1 cellular context compared by ENCODE assay signal in the genomic region with DNA sequence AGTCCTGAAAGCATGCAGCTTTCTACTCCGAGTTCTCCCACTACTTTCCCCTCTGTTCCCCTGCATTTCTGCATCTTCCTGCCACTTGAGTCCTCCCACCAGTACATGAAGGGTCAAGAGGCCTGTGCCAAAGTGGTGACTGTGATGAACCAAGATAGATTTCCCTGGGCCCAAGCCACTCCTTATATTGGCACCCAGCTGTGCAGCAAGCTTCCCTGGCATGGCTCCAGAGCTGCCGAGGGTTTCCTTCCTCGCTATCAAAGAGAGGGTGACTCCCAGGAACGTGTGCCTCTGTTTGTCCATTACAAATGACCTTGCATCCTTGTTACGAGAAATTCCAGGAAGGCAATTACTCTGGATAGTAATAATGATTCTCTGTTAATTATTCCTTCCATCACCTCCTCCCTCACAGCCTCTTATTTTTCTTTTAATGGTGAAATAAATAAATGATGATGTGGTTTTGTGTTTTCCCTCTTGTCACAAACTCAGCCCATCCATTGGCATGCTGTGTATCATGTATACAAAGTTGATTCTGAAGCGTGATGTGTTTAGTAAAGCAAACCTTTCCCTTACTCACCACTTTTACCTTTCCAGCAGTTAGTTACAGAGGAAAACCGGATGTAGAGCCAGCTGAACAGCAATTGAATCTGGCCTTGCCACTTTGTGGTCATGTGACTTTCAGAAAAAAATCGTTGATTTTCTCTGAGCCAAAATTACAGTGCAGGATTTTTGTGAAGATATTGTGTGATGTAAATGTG.
A peak's percentile ranks its signal among the peaks of the same experiment; 100 is the strongest.
TF ChIP-seq lines count a peak whose summit lies in the region.

No MANE protein-coding gene starts in this region.

TF ChIP-seq in HEK293, 187 proteins besides CTCF, POLR2A, EP300 and RAD21 (continued from another document):
- TF ChIP-seq, protein P1, sequence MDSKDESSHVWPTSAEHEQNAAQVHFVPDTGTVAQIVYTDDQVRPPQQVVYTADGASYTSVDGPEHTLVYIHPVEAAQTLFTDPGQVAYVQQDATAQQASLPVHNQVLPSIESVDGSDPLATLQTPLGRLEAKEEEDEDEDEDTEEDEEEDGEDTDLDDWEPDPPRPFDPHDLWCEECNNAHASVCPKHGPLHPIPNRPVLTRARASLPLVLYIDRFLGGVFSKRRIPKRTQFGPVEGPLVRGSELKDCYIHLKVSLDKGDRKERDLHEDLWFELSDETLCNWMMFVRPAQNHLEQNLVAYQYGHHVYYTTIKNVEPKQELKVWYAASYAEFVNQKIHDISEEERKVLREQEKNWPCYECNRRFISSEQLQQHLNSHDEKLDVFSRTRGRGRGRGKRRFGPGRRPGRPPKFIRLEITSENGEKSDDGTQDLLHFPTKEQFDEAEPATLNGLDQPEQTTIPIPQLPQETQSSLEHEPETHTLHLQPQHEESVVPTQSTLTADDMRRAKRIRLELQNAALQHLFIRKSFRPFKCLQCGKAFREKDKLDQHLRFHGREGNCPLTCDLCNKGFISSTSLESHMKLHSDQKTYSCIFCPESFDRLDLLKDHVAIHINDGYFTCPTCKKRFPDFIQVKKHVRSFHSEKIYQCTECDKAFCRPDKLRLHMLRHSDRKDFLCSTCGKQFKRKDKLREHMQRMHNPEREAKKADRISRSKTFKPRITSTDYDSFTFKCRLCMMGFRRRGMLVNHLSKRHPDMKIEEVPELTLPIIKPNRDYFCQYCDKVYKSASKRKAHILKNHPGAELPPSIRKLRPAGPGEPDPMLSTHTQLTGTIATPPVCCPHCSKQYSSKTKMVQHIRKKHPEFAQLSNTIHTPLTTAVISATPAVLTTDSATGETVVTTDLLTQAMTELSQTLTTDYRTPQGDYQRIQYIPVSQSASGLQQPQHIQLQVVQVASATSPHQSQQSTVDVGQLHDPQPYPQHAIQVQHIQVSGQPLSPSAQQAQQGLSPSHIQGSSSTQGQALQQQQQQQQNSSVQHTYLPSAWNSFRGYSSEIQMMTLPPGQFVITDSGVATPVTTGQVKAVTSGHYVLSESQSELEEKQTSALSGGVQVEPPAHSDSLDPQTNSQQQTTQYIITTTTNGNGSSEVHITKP (tag by site-specific recombination; IDR thresholded peaks at IDR 0.05), result peak; percentile 49
- TF ChIP-seq ZNF76 (tag by site-specific recombination; IDR thresholded peaks at IDR 0.05; ENCODE audit: borderline replicate concordance, low read depth) (no peak), ZNF2 (tag by site-specific recombination; IDR thresholded peaks at IDR 0.05) (no peak)
